Comparison of ENCODE assay signal across 1 cellular context in the genomic region with DNA sequence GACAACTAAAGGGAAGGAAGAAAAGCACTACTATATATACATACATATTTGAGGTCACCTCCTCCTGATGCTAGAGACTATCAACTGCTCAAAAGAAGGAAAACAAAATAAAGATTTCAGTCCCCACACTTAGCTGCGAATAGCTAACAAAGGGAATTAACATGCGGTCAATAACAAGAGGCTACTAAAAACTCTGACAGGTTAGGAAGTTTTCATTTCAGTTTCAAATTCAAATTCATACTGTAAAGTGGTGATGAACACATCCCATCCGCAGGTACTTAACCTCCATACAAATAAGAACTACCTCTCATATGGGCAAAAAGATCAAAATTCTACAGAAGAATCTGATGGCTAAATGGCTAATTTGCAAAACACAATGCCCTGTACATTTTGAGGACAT.
TF ChIP-seq lines count a peak whose summit lies in the region.

No MANE protein-coding gene starts in this region.

TF ChIP-seq in WTC11, 78 proteins besides CTCF, POLR2A, EP300 and RAD21 (continued from another document):
- no peak for TF ChIP-seq NFE2L1 (CRISPR knock-in tag; IDR thresholded peaks at IDR 0.05)
TF ChIP-seq in WTC11: peak in this region for 0.
